In genomic region chr12:101599311-101599710, GRCh38 we compare ENCODE assay signal across 1 cellular context.
TF ChIP-seq lines count a peak whose summit lies in the region.

No MANE protein-coding gene starts in this region.

TF ChIP-seq in HepG2, 621 proteins besides CTCF, POLR2A, EP300 and RAD21 (continued from another document and continues in another):
- TF ChIP-seq NR2F6 (IDR thresholded peaks at IDR 0.05) (peak; percentile 56; the same call in 1 of the 2 replicates), NR2F6 (CRISPR knock-in tag; IDR thresholded peaks at IDR 0.05) (peak; percentile 34; the same call in 1 of the 2 replicates), KLF11 (CRISPR knock-in tag; IDR thresholded peaks at IDR 0.05) (no peak), ZZZ3 (CRISPR knock-in tag; IDR thresholded peaks at IDR 0.05; ENCODE audit: borderline replicate concordance) (no peak), SP2 (CRISPR knock-in tag; IDR thresholded peaks at IDR 0.05) (no peak), ZNF800 (CRISPR knock-in tag; IDR thresholded peaks at IDR 0.05) (no peak), SALL1 (CRISPR knock-in tag; IDR thresholded peaks at IDR 0.05) (no peak), POGZ (CRISPR knock-in tag; IDR thresholded peaks at IDR 0.05) (no peak), FOSL2 (CRISPR knock-in tag; IDR thresholded peaks at IDR 0.05) (peak; percentile 93), MXD1 (CRISPR knock-in tag; IDR thresholded peaks at IDR 0.05) (no peak), SOX5 (CRISPR knock-in tag; IDR thresholded peaks at IDR 0.05; ENCODE audit: borderline replicate concordance) (peak; percentile 18; the same call in 1 of the 2 replicates), ZBTB14 (CRISPR knock-in tag; IDR thresholded peaks at IDR 0.05) (no peak), HOXA9 (CRISPR knock-in tag; IDR thresholded peaks at IDR 0.05; ENCODE audit: borderline replicate concordance) (no peak), ZBTB38 (CRISPR knock-in tag; IDR thresholded peaks at IDR 0.05) (no peak), ZBTB20 (CRISPR knock-in tag; IDR thresholded peaks at IDR 0.05; ENCODE audit: borderline replicate concordance, low read depth) (no peak), ARID5B (CRISPR knock-in tag; IDR thresholded peaks at IDR 0.05) (peak; percentile 79), FOXA1 (IDR thresholded peaks at IDR 0.05) (no peak), FOXA1 (CRISPR knock-in tag; IDR thresholded peaks at IDR 0.05) (no peak; the same call in 1 of the 2 replicates), ZNF329 (CRISPR knock-in tag; IDR thresholded peaks at IDR 0.05; ENCODE audit: low read depth) (no peak), ZSCAN29 (CRISPR knock-in tag; conservative IDR thresholded peaks at IDR 0.05) (no peak), HMGA1 (CRISPR knock-in tag; conservative IDR thresholded peaks at IDR 0.05) (no peak), CBFB (CRISPR knock-in tag; IDR thresholded peaks at IDR 0.05) (no peak), ZNF749 (CRISPR knock-in tag; IDR thresholded peaks at IDR 0.05; ENCODE audit: borderline replicate concordance) (no peak), ZNF556 (CRISPR knock-in tag; IDR thresholded peaks at IDR 0.05; ENCODE audit: borderline replicate concordance) (no peak), FOXK1 (CRISPR knock-in tag; IDR thresholded peaks at IDR 0.05; ENCODE audit: borderline replicate concordance, low read depth) (no peak), ZNF510 (CRISPR knock-in tag; IDR thresholded peaks at IDR 0.05; ENCODE audit: low read depth) (no peak), ZMYM2 (CRISPR knock-in tag; IDR thresholded peaks at IDR 0.05) (0 out of 2 replicates have a peak, but pooled peaks have one; percentile 36), ESRRA (CRISPR knock-in tag; IDR thresholded peaks at IDR 0.05; ENCODE audit: low read depth) (0 out of 2 replicates have a peak, but pooled peaks have one; percentile 43), RFXAP (CRISPR knock-in tag; IDR thresholded peaks at IDR 0.05; ENCODE audit: borderline replicate concordance) (no peak), ZSCAN30 (CRISPR knock-in tag; IDR thresholded peaks at IDR 0.05) (no peak), HNF4A (CRISPR knock-in tag; IDR thresholded peaks at IDR 0.05) (no peak), ZNF33A (CRISPR knock-in tag; IDR thresholded peaks at IDR 0.05; ENCODE audit: borderline replicate concordance) (no peak), ZNF224 (CRISPR knock-in tag; IDR thresholded peaks at IDR 0.05) (no peak), KMT2B (CRISPR knock-in tag; IDR thresholded peaks at IDR 0.05) (no peak; the same call in 1 of the 2 replicates), ZNF780A (CRISPR knock-in tag; IDR thresholded peaks at IDR 0.05) (no peak), IRX3 (CRISPR knock-in tag; IDR thresholded peaks at IDR 0.05; ENCODE audit: borderline replicate concordance, low read depth) (no peak), HNF1A (IDR thresholded peaks at IDR 0.05; ENCODE audit: low read depth) (peak; percentile 60; the same call in 1 of the 2 replicates), HNF1A (CRISPR knock-in tag; IDR thresholded peaks at IDR 0.05; ENCODE audit: borderline replicate concordance) (peak; percentile 66; the same call in 1 of the 2 replicates), ZBTB21 (CRISPR knock-in tag; IDR thresholded peaks at IDR 0.05) (no peak), SMARCC2 (IDR thresholded peaks at IDR 0.05) (no peak), CREB1 (IDR thresholded peaks at IDR 0.05) (no peak), CREB1 (CRISPR knock-in tag; IDR thresholded peaks at IDR 0.05) (peak; percentile 54; the same call in 1 of the 2 replicates), ZNF746 (CRISPR knock-in tag; IDR thresholded peaks at IDR 0.05) (no peak), TCF7 (IDR thresholded peaks at IDR 0.05; ENCODE audit: low read depth) (peak; percentile 67; the same call in 1 of the 2 replicates), JARID2 (CRISPR knock-in tag; IDR thresholded peaks at IDR 0.05; ENCODE audit: insufficient replicate concordance) (no peak), SSRP1 (CRISPR knock-in tag; IDR thresholded peaks at IDR 0.05) (no peak), ZNF883 (CRISPR knock-in tag; IDR thresholded peaks at IDR 0.05; ENCODE audit: not compliant biosample characterization) (no peak), MAZ (IDR thresholded peaks at IDR 0.05; ENCODE audit: borderline replicate concordance, low read depth, low read length) (no peak), MAZ (CRISPR knock-in tag; IDR thresholded peaks at IDR 0.05; ENCODE audit: low read depth) (no peak), ARID4A (CRISPR knock-in tag; IDR thresholded peaks at IDR 0.05; ENCODE audit: borderline replicate concordance) (no peak), GATA4 (IDR thresholded peaks at IDR 0.05; ENCODE audit: borderline replicate concordance, low read depth) (peak; percentile 70; the same call in 1 of the 2 replicates), CENPT (CRISPR knock-in tag; IDR thresholded peaks at IDR 0.05; ENCODE audit: low read depth) (no peak), RCOR2 (CRISPR knock-in tag; IDR thresholded peaks at IDR 0.05) (peak; percentile 76), PHF5A (CRISPR knock-in tag; IDR thresholded peaks at IDR 0.05; ENCODE audit: low read depth, unreplicated experiment) (no peak), ZFY (CRISPR knock-in tag; IDR thresholded peaks at IDR 0.05) (no peak), CEBPG (CRISPR knock-in tag; IDR thresholded peaks at IDR 0.05) (peak; percentile 64), ZNF460 (CRISPR knock-in tag; IDR thresholded peaks at IDR 0.05; ENCODE audit: borderline replicate concordance) (no peak), NR2F2 (IDR thresholded peaks at IDR 0.05; ENCODE audit: borderline replicate concordance, low read depth) (peak; percentile 45; the same call in 1 of the 2 replicates), NFKBIZ (CRISPR knock-in tag; IDR thresholded peaks at IDR 0.05) (0 out of 2 replicates have a peak, but pooled peaks have one; percentile 38), ZMAT5 (CRISPR knock-in tag; IDR thresholded peaks at IDR 0.05; ENCODE audit: borderline replicate concordance, low read depth) (no peak), KDM3A (CRISPR knock-in tag; IDR thresholded peaks at IDR 0.05; ENCODE audit: low read depth) (no peak), BCL6 (CRISPR knock-in tag; IDR thresholded peaks at IDR 0.05) (peak; percentile 72)
